Comparison of ENCODE assay signal across 1 cellular context in genomic region chr3:72086051-72086711, GRCh38.
TF ChIP-seq lines count a peak whose summit lies in the region.

No MANE protein-coding gene starts in this region.

TF ChIP-seq in K562, 482 proteins besides CTCF, POLR2A, EP300 and RAD21 (continued from another document and continues in another):
- no peak for TF ChIP-seq ZNF398 (CRISPR knock-in tag; IDR thresholded peaks at IDR 0.05)
- no peak for TF ChIP-seq ZNF507 (tag; conservative IDR thresholded peaks at IDR 0.05)
- TF ChIP-seq TCF3 (CRISPR knock-in tag; IDR thresholded peaks at IDR 0.05), result peak; percentile 98
- TF ChIP-seq BCOR (IDR thresholded peaks at IDR 0.05), result peak; percentile 79; the same call in 1 of the 2 replicates
- TF ChIP-seq KLF1 (tag; IDR thresholded peaks at IDR 0.05), result no peak
- TF ChIP-seq KDM4B (IDR thresholded peaks at IDR 0.05; ENCODE audit: borderline replicate concordance in 2 of 2, low read depth in 1 of 2), result no peak
- TF ChIP-seq AFF4 (CRISPR knock-in tag; IDR thresholded peaks at IDR 0.05), result no peak
- TF ChIP-seq POLR2G (IDR thresholded peaks at IDR 0.05; ENCODE audit: low read depth, low read length), result no peak
- no peak for TF ChIP-seq GTF2A2 (tag; IDR thresholded peaks at IDR 0.05)
- no peak for TF ChIP-seq ZNF277 (CRISPR knock-in tag; IDR thresholded peaks at IDR 0.05; ENCODE audit: borderline replicate concordance)
- peak; percentile 40; the same call in 1 of the 2 replicates for TF ChIP-seq MAX (CRISPR knock-in tag; IDR thresholded peaks at IDR 0.05)
- no peak for TF ChIP-seq ZNF444 (CRISPR knock-in tag; IDR thresholded peaks at IDR 0.05)
- TF ChIP-seq HDAC6 (IDR thresholded peaks at IDR 0.05; ENCODE audit: low read depth, low read length), result no peak
- peak; percentile 92 for TF ChIP-seq ZNF589 (CRISPR knock-in tag; IDR thresholded peaks at IDR 0.05; ENCODE audit: low read depth)
- no peak for TF ChIP-seq MCM2 (IDR thresholded peaks at IDR 0.05; ENCODE audit: low read depth)
- no peak for TF ChIP-seq GABPB1 (CRISPR knock-in tag; IDR thresholded peaks at IDR 0.05)
- TF ChIP-seq SIRT6 (IDR thresholded peaks at IDR 0.05; ENCODE audit: low read depth, low read length), result no peak
- peak in 1 of 2 experiments; percentile 71; a peak in 1 of 4 replicates for TF ChIP-seq NONO (IDR thresholded peaks at IDR 0.05; ENCODE audit: low read depth in 2 of 2, low read length in 1 of 2)
- TF ChIP-seq ZNF79 (CRISPR knock-in tag; IDR thresholded peaks at IDR 0.05; ENCODE audit: low read depth), result no peak
- peak in 1 of 2 experiments; percentile 53 for TF ChIP-seq NCOA2 (IDR thresholded peaks at IDR 0.05; ENCODE audit: partially characterized antibody in 2 of 2)
- no peak for TF ChIP-seq U2AF2 (optimal IDR thresholded peaks at IDR 0.05; ENCODE audit: low read depth, low read length)
- TF ChIP-seq GATAD2A (IDR thresholded peaks at IDR 0.05), result no peak
- peak; percentile 65; the same call in 1 of the 2 replicates for TF ChIP-seq BHLHE40 (IDR thresholded peaks at IDR 0.05; ENCODE audit: low read length)
- no peak for TF ChIP-seq CBX5 (IDR thresholded peaks at IDR 0.05; ENCODE audit: borderline replicate concordance, low read depth)
- TF ChIP-seq TFAP4 (CRISPR knock-in tag; IDR thresholded peaks at IDR 0.05; ENCODE audit: borderline replicate concordance), result 0 out of 2 replicates have a peak, but pooled peaks have one; percentile 26
- TF ChIP-seq ETV6 (IDR thresholded peaks at IDR 0.05; ENCODE audit: borderline replicate concordance in 1 of 2, low read depth in 2 of 2, low read length in 1 of 2), result peak in 1 of 2 experiments; percentile 67; a peak in 1 of 4 replicates
- no peak for TF ChIP-seq ETV6 (CRISPR knock-in tag; IDR thresholded peaks at IDR 0.05; ENCODE audit: borderline replicate concordance)
- TF ChIP-seq ILF3 (IDR thresholded peaks at IDR 0.05; ENCODE audit: borderline replicate concordance), result no peak
- no peak for TF ChIP-seq HOXB6 (CRISPR knock-in tag; IDR thresholded peaks at IDR 0.05; ENCODE audit: borderline replicate concordance)
- no peak for TF ChIP-seq ETV5 (CRISPR knock-in tag; IDR thresholded peaks at IDR 0.05; ENCODE audit: low read depth)
- TF ChIP-seq ZEB2 (IDR thresholded peaks at IDR 0.05), result no peak
- TF ChIP-seq ZNF717 (CRISPR knock-in tag; IDR thresholded peaks at IDR 0.05), result no peak
- no peak for TF ChIP-seq ZNF740 (CRISPR knock-in tag; IDR thresholded peaks at IDR 0.05)
- no peak for TF ChIP-seq ZNF740 (tag; IDR thresholded peaks at IDR 0.05)
- no peak for TF ChIP-seq HNRNPH1 (optimal IDR thresholded peaks at IDR 0.05; ENCODE audit: low read depth, low read length)
- no peak for TF ChIP-seq NR1H2 (CRISPR knock-in tag; IDR thresholded peaks at IDR 0.05)
- TF ChIP-seq ZBTB7A (IDR thresholded peaks at IDR 0.05; ENCODE audit: borderline replicate concordance, control insufficient read depth, low read depth, low read length), result no peak
- peak; percentile 89 for TF ChIP-seq ZKSCAN8 (CRISPR knock-in tag; IDR thresholded peaks at IDR 0.05)
- no peak for TF ChIP-seq E2F8 (IDR thresholded peaks at IDR 0.05; ENCODE audit: low read depth, partially characterized antibody)
- peak; percentile 96 for TF ChIP-seq PML (IDR thresholded peaks at IDR 0.05; ENCODE audit: low read length)
- TF ChIP-seq ZBTB1 (CRISPR knock-in tag; IDR thresholded peaks at IDR 0.05; ENCODE audit: borderline replicate concordance, low read depth), result no peak
- TF ChIP-seq MTA2 (IDR thresholded peaks at IDR 0.05; ENCODE audit: low read depth), result peak; percentile 96
- no peak for TF ChIP-seq CAMTA2 (CRISPR knock-in tag; conservative IDR thresholded peaks at IDR 0.05)
- no peak for TF ChIP-seq SRF (CRISPR knock-in tag; IDR thresholded peaks at IDR 0.05)
